ENCODE assay signal across 2 cellular contexts in the genomic region with DNA sequence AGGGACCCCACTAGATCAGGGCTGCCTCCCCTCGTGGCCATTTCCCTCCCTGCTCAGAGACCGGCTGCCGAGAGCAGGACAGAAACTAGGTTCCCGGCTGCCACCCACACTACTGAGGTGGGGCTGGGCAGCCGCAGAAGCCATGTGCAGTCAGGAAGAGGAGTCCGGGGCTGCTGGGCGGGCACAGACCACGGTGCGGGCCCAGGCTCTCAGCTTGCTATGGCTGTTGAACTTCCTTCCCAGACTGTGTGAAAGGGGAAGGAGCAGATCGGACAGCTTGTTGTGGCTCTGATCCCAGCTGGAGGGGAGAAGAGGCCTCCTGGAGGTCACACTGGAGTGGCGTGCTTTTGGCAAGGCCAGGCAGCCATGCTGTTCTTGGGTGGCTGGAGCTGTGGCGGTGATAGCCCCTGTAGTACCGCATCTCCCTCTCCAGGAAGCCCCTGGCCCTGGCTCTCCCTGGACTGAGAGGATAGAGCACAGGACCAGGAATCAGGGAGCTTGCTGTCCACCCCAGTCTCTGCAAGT.
TF ChIP-seq lines count a peak whose summit lies in the region.

No MANE protein-coding gene starts in this region.

TF ChIP-seq in liver, 16 proteins besides CTCF, POLR2A, EP300 and RAD21 (continued from another document):
- TF ChIP-seq REST (IDR thresholded peaks at IDR 0.05) (no peak), JUND (IDR thresholded peaks at IDR 0.05) (no peak), YY1 (IDR thresholded peaks at IDR 0.05) (no peak), FOXA1 (IDR thresholded peaks at IDR 0.05) (no peak), FOXA2 (IDR thresholded peaks at IDR 0.05) (no peak), HNF4G (IDR thresholded peaks at IDR 0.05) (no peak), HNF4A (conservative IDR thresholded peaks at IDR 0.05) (no peak), RXRA (IDR thresholded peaks at IDR 0.05) (peak; percentile 52 to 53), ATF3 (IDR thresholded peaks at IDR 0.05) (no peak), GABPA (IDR thresholded peaks at IDR 0.05 in 1 of 2, conservative IDR thresholded peaks at IDR 0.05 in 1 of 2) (no peak), ZBTB33 (IDR thresholded peaks at IDR 0.05) (no peak), NR2F2 (IDR thresholded peaks at IDR 0.05) (peak; percentile 88)
- TF ChIP-seq, protein P1, sequence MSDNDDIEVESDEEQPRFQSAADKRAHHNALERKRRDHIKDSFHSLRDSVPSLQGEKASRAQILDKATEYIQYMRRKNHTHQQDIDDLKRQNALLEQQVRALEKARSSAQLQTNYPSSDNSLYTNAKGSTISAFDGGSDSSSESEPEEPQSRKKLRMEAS (IDR thresholded peaks at IDR 0.05), result no peak
TF ChIP-seq in liver: peak in this region for 3.

TF ChIP-seq in HepG2, 621 proteins besides CTCF, POLR2A, EP300 and RAD21 (continued from another document):
- no peak for TF ChIP-seq ZBED4 (CRISPR knock-in tag; IDR thresholded peaks at IDR 0.05; ENCODE audit: borderline replicate concordance)
TF ChIP-seq in HepG2: peak in this region for 0.
